ENCODE assay signal across 8 cellular contexts in the genomic region with DNA sequence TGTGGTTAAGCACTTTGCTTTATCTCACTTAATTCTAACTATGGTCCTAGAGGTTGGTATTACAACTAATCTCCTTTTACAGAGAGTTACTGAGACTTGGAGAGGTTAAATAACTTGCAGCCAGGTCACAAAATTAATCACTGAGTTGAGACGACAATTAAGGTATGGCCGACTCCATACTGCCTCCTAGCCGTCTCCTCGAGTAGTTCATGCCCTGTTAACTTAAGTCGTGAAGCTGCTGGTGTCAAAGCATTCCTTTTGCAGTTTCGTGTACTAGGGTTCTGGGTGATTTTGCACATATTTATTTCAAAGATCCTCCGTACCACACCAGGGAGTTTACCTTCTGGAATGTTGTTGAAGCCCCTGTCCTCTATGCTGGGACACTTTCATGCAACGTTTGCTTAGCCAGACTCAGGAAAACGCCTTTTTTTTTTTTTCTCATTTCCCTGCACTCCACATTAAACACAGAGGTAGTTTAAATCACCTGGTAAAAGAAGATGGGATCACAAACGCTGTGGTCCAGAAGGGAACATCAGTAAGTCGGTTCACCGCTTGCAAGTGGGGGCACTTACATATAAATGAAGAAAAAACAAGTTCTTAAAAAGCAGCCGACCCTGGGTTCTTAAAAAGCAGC. TPM values are rescaled to one million over a fixed set of nuclear protein-coding genes. Genes with fewer than 3 reads are reported as not detected.
DNase-seq lines count a peak whose midpoint lies in the region; ATAC-seq and TF ChIP-seq lines count a peak whose summit lies in the region.

No MANE protein-coding gene starts in this region.

- no peaks in the 10 kb centered on the region for H3K36me3 ChIP-seq in RWPE2 (ENCODE audit: low read depth)
- H3K36me3 ChIP-seq in transverse colon: no peaks in the 10 kb centered on the region

- TF ChIP-seq POLR2A in transverse colon (IDR thresholded peaks at IDR 0.05): no peak

- 0 to 1% methylated on average over 10 to 13 of the region's 13 CpGs for WGBS in transverse colon (ENCODE audit: low coverage in 1 of 2), 2 donors

- in situ Hi-C loops in KBM-7 (cut with MboI; ENCODE audit: low pct_unique_long_range_greater_than_20kb, low sequenced_read_pairs) (no loop called here), transverse colon (cut with MboI; ENCODE audit: low pct_ligation_motif_present in 1 of 4, low pct_unique_long_range_greater_than_20kb in 1 of 4, low sequenced_read_pairs in 3 of 4) (loop anchor here in 1 of 4 donors (25.0 kb wide), 1 partner anchor 531 kb away; no protein-coding TSS in a partner anchor)

- TF ChIP-seq EP300 in transverse colon (IDR thresholded peaks at IDR 0.05; ENCODE audit: low read depth): no peak

- H3K4me1 ChIP-seq in RWPE2 (ENCODE audit: insufficient read depth, poor library complexity, severe bottlenecking) (peaks cover 18% of the 10 kb centered on the region), transverse colon (peaks cover 11 to 30% (median 23%) of the 10 kb centered on the region in 4 donors)

- intact Hi-C loops in transverse colon (cut with DNase I; ENCODE audit: low total_unique reads): no loop called here

- TF ChIP-seq CTCF in RWPE2 (IDR thresholded peaks at IDR 0.05; ENCODE audit: poor library complexity, severe bottlenecking) (peak; percentile 83), foreskin fibroblast (IDR thresholded peaks at IDR 0.05; ENCODE audit: low read depth, low read length) (peak; percentile 78), transverse colon (IDR thresholded peaks at IDR 0.05) (peak; percentile 75 to 86 (median 79))

- H3K4me3 ChIP-seq in RWPE2 (ENCODE audit: severe bottlenecking) (peak overlapping the region; percentile 92), foreskin fibroblast (ENCODE audit: low read depth in 1 of 2, low read length in 2 of 2) (peak overlapping the region; percentile 91 to 94), transverse colon (peak overlapping the region; percentile 82 to 100 (median 96))

- no peaks in the 10 kb centered on the region for H3K9me3 ChIP-seq in RWPE2 (ENCODE audit: severe bottlenecking)
- no peaks in the 10 kb centered on the region for H3K9me3 ChIP-seq in transverse colon

- peak; percentile 32 for ATAC-seq in GM21528 (IDR thresholded peaks at IDR 0.05; ENCODE audit: low FRiP score, unreplicated experiment)
- ATAC-seq in RWPE2 (ENCODE audit: low read depth): no peak

- peak overlapping the region; percentile 88 for H3K27ac ChIP-seq in RWPE2 (ENCODE audit: poor library complexity, severe bottlenecking)
- peak overlapping the region; percentile 99 to 100 (median 100) for H3K27ac ChIP-seq in transverse colon

- H3K27me3 ChIP-seq in RWPE2 (ENCODE audit: insufficient read depth, poor library complexity, severe bottlenecking): no peaks in the 10 kb centered on the region
- no peaks in the 10 kb centered on the region for H3K27me3 ChIP-seq in transverse colon

- peak; percentile 71 for DNase-seq in DMS 273 treated with DMSO at 0.1 percent for 48 hours (lab: John Stamatoyannopoulos, UW)
- peak; percentile 87 for DNase-seq in KBM-7
- no peak for DNase-seq in RWPE2 (ENCODE audit: low spot score)
- peak; percentile 53 for DNase-seq in activated effector memory CD4-positive, alpha-beta T cell treated with Interleukin-2 at 50 U/mL for 16 hours
- peak; percentile 71 to 90 for DNase-seq in foreskin fibroblast
- DNase-seq in nucleus accumbens (lab: John Stamatoyannopoulos, UW): peak in 32 of 56 donors; percentile 1 to 48 (median 22)
- peak; percentile 81 for DNase-seq in transverse colon

RNA-seq across cellular contexts. Expression of a gene that starts 0.6 kb away (rescaled TPM):
- total RNA-seq in transverse colon: 10 to 100 TPM; 40.4 to 71.0 (median 57.6) TPM
